8 cellular contexts compared by ENCODE assay signal in the genomic region with DNA sequence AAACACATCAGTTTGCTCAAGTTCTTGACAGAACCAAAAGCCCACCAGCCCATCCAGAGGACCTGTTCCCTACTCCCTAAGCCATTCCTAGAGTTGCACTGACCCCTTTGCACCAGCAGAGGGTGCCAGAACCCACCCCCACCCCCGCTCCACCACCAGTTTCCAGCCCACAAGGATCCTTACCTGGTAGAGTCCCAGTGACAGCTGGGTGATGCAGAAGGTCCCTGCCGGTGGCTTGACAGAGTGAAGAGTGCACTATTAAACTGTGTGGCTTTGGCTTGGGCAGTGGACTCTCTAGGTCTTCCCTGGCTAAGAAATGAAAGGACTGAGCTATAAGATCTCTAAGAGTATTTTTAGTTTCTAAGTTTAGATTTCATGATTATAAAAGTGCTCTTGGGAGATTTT.
DNase-seq lines count a peak whose midpoint lies in the region; ATAC-seq lines count a peak whose summit lies in the region.

No MANE protein-coding gene starts in this region.

- peak; percentile 51 for ATAC-seq in GM21619 (IDR thresholded peaks at IDR 0.05; ENCODE audit: unreplicated experiment)

- no peaks in the 10 kb centered on the region for H3K36me3 Mint-ChIP-seq in activated CD4-positive, alpha-beta T cell treated with anti-CD3 and anti-CD28 coated beads, Interleukin-2, amount 10 ng/mL, durations not matched to agents 7 days and 5 days (ENCODE audit: low read depth)

- no peaks in the 10 kb centered on the region for H3K4me1 Mint-ChIP-seq in activated CD4-positive, alpha-beta T cell treated with anti-CD3 and anti-CD28 coated beads, Interleukin-2, amount 10 ng/mL, durations not matched to agents 7 days and 5 days

- no peaks in the 10 kb centered on the region for H3K9me3 Mint-ChIP-seq in activated CD4-positive, alpha-beta T cell treated with anti-CD3 and anti-CD28 coated beads, Interleukin-2, amount 10 ng/mL, durations not matched to agents 7 days and 5 days

- POLR2A ChIA-PET in activated CD4-positive, alpha-beta T cell treated with anti-CD3 and anti-CD28 coated beads, Interleukin-2, amount 10 ng/mL, durations not matched to agents 7 days and 5 days (lab: Charles Lee), result no interaction called here

- DNase-seq in AG20443 (ENCODE audit: low spot score) (peak; percentile 80), NCI-H510A (lab: John Stamatoyannopoulos, UW) (peak; percentile 40), dedifferentiated amniotic fluid mesenchymal stem cell (ENCODE audit: extremely low spot score) (peak; percentile 35), medulla oblongata (ENCODE audit: extremely low spot score) (peak; percentile 62), NCI-H128 (lab: John Stamatoyannopoulos, UW; ENCODE audit: unreplicated experiment) (no peak)
- DNase-seq in activated CD4-positive, alpha-beta T cell treated with anti-CD3 and anti-CD28 coated beads, Interleukin-2, amount 10 ng/mL, durations not matched to agents 7 days and 5 days, result peak; percentile 57
- DNase-seq in stimulated activated CD8-positive, alpha-beta memory T cell treated with anti-CD3 and anti-CD28 coated beads, Interleukin-15, amount 100 ng/mL, for 48 hours (ENCODE audit: low read depth in 2 of 2), result peak; percentile 20 to 37

- H3K4me3 Mint-ChIP-seq in activated CD4-positive, alpha-beta T cell treated with anti-CD3 and anti-CD28 coated beads, Interleukin-2, amount 10 ng/mL, durations not matched to agents 7 days and 5 days, result no peak overlapping the region

- H3K27me3 Mint-ChIP-seq in activated CD4-positive, alpha-beta T cell treated with anti-CD3 and anti-CD28 coated beads, Interleukin-2, amount 10 ng/mL, durations not matched to agents 7 days and 5 days, result peaks cover 3% of the 10 kb centered on the region

- no peak overlapping the region for H3K27ac Mint-ChIP-seq in activated CD4-positive, alpha-beta T cell treated with anti-CD3 and anti-CD28 coated beads, Interleukin-2, amount 10 ng/mL, durations not matched to agents 7 days and 5 days

- CTCF ChIA-PET in activated CD4-positive, alpha-beta T cell treated with anti-CD3 and anti-CD28 coated beads, Interleukin-2, amount 10 ng/mL, durations not matched to agents 7 days and 5 days (lab: Charles Lee), result interaction anchor here (0.6 to 2.5 kb wide), 9 partner anchors 8 to 530 kb away, joined by 3 to 15 read pairs (median 5); no protein-coding TSS in a partner anchor
